9 cellular contexts compared by ENCODE assay signal in genomic region chr7:101169110-101169837, GRCh38. TPM values are rescaled to one million over a fixed set of nuclear protein-coding genes. Genes with fewer than 3 reads are reported as not detected.
A peak's percentile ranks its signal among the peaks of the same experiment; 100 is the strongest.
DNase-seq lines count a peak whose midpoint lies in the region; ATAC-seq, FAIRE-seq and TF ChIP-seq lines count a peak whose summit lies in the region.
"Had no signal": no experiment of that assay in that cellular context is flagged by ENCODE, and none has a peak within 500 bp of the region (broad histone marks: within the 10 kb centered on the region; RNA-seq: fewer than 3 reads in every experiment).

No MANE protein-coding gene starts in this region.

- H3K4me1 Mint-ChIP-seq in effector memory CD8-positive, alpha-beta T cell (ENCODE audit: low read depth in 2 of 2): peaks cover 63 to 64% of the 10 kb centered on the region in 2 donors

- H3K79me2 ChIP-seq in OCI-LY1 (ENCODE audit: insufficient read depth, low read length): no peaks in the 10 kb centered on the region

- H3K9me3 ChIP-seq in OCI-LY1 (ENCODE audit: low read length): no peaks in the 10 kb centered on the region
- H3K9me3 ChIP-seq in skeletal muscle satellite cell (replicated peaks; ENCODE audit: low read length): no peaks in the 10 kb centered on the region

- H3K4me1 ChIP-seq in OCI-LY1 (ENCODE audit: insufficient read depth, low read length, severe bottlenecking) (peaks cover 6% of the 10 kb centered on the region), skeletal muscle satellite cell (ENCODE audit: control insufficient read depth, insufficient read depth, low read length) (peaks cover 79% of the 10 kb centered on the region)

- H3K36me3 Mint-ChIP-seq in effector memory CD8-positive, alpha-beta T cell (ENCODE audit: insufficient read depth): peaks cover 35% of the 10 kb centered on the region

- H3K36me3 ChIP-seq in OCI-LY1 (ENCODE audit: insufficient read depth, low read length) (no peaks in the 10 kb centered on the region), skeletal muscle satellite cell (ENCODE audit: insufficient read depth, low read length) (no peaks in the 10 kb centered on the region)

- no peak overlapping the region for H3K27ac Mint-ChIP-seq in effector memory CD8-positive, alpha-beta T cell

- peak overlapping the region; percentile 36 to 57 for H3K4me3 Mint-ChIP-seq in effector memory CD8-positive, alpha-beta T cell

- H4K20me1 ChIP-seq in OCI-LY1 (ENCODE audit: insufficient read depth, low read length): no peaks in the 10 kb centered on the region

- H3K9me3 Mint-ChIP-seq in effector memory CD8-positive, alpha-beta T cell: peaks cover 0 to 4% of the 10 kb centered on the region in 2 donors

- H3K9me2 ChIP-seq in OCI-LY1 (ENCODE audit: low read depth, low read length): no peaks in the 10 kb centered on the region

- no peak for FAIRE-seq in urothelium cell line (lab: Jason Lieb, UNC)

- H3K4me3 ChIP-seq in OCI-LY1 (ENCODE audit: low read depth, low read length, poor library complexity, severe bottlenecking) (no peak overlapping the region), skeletal muscle satellite cell (ENCODE audit: low read length) (peak overlapping the region; percentile 27)

- H3K27me3 Mint-ChIP-seq in effector memory CD8-positive, alpha-beta T cell: peaks cover 82 to 97% of the 10 kb centered on the region in 2 donors

- H3K27ac ChIP-seq in OCI-LY1 (ENCODE audit: low read depth, low read length, poor library complexity, severe bottlenecking): no peak overlapping the region

- H2AFZ ChIP-seq in OCI-LY1 (ENCODE audit: low read length): no peak overlapping the region

- TF ChIP-seq CTCF in OCI-LY1 (IDR thresholded peaks at IDR 0.05; ENCODE audit: low read length): no peak

- H3K4me2 ChIP-seq in OCI-LY1 (ENCODE audit: low read length): peak overlapping the region; percentile 10; the same call in 1 of the 2 replicates
- H3K4me2 ChIP-seq in skeletal muscle satellite cell (ENCODE audit: low read length): peak overlapping the region; percentile 67

- H3K27me3 ChIP-seq in OCI-LY1 (ENCODE audit: insufficient read depth, low read length) (peaks cover 10% of the 10 kb centered on the region), skeletal muscle satellite cell (ENCODE audit: control insufficient read depth, insufficient read depth, low read length) (peaks cover 76% of the 10 kb centered on the region)

- peak; percentile 2 for ATAC-seq in effector memory CD8-positive, alpha-beta T cell (replicated peaks)
- no peak for ATAC-seq in GM18498 (IDR thresholded peaks at IDR 0.05; ENCODE audit: unreplicated experiment)

- no peaks in the 10 kb centered on the region for H3F3A ChIP-seq in OCI-LY1 (ENCODE audit: insufficient read depth, low read length)

- peak; percentile 39 for DNase-seq in activated CD8-positive, alpha-beta memory T cell treated with anti-CD3 and anti-CD28 coated beads, Interleukin-2, amount 50 U/mL, for 4 hours
- DNase-seq in activated CD8-positive, alpha-beta memory T cell treated with anti-CD3 and anti-CD28 coated beads, Interleukin-2, amount 50 U/mL, for 48 hours: no peak
- DNase-seq in effector memory CD8-positive, alpha-beta T cell: no peak
- DNase-seq in urothelium cell line (ENCODE audit: low spot score) (no peak), HCEC 1CT (no peak)

- H3K9ac ChIP-seq in OCI-LY1 (ENCODE audit: low read length) (no peak overlapping the region), skeletal muscle satellite cell (ENCODE audit: low read depth, low read length) (no peak overlapping the region)

RNA-seq across cellular contexts. Expression of gene VGF, which starts 3.9 kb away (rescaled TPM):
- 0.22 and 2.8 TPM in 2 replicates for total RNA-seq in skeletal muscle satellite cell (2012; rRNA removed)

RNA-seq across cellular contexts. Expression of gene NAT16, which starts 10.8 kb away (rescaled TPM):
- total RNA-seq in skeletal muscle satellite cell (2012; rRNA removed): not detected in 2 replicates
- total RNA-seq: LHCN-M2 had no signal

RNA-seq across cellular contexts. Expression of gene AP1S1, which starts 15.0 kb away (rescaled TPM):
- total RNA-seq in skeletal muscle satellite cell (2012; rRNA removed): 160 and 168 TPM in 2 replicates

RNA-seq across cellular contexts. Expression of gene MOGAT3, which starts 31.6 kb away (rescaled TPM):
- total RNA-seq in skeletal muscle satellite cell (2012; rRNA removed): not detected in 2 replicates
- total RNA-seq: LHCN-M2 had no signal

RNA-seq across cellular contexts. Expression of gene SERPINE1, which starts 42.4 kb away (rescaled TPM):
- 1,333 and 2,370 TPM in 2 replicates for total RNA-seq in skeletal muscle satellite cell (2012; rRNA removed)
